10 cellular contexts compared by ENCODE assay signal in genomic region chr13:33188093-33188882, GRCh38.
DNase-seq lines count a peak whose midpoint lies in the region; ATAC-seq and TF ChIP-seq lines count a peak whose summit lies in the region.
"Had no signal": no experiment of that assay in that cellular context is flagged by ENCODE, and none has a peak within 500 bp of the region (broad histone marks: within the 10 kb centered on the region; RNA-seq: fewer than 3 reads in every experiment).

No MANE protein-coding gene starts in this region.

- no peaks in the 10 kb centered on the region for H3K36me3 ChIP-seq in gastrocnemius medialis

- peak overlapping the region; percentile 26 for H3K4me3 Mint-ChIP-seq in T-helper 2 cell treated with Interferon-gamma antibody and Interleukin-4, amounts not matched to agents 5 μg/mL and 100 μg/mL, for 36 hours
- H3K4me3 Mint-ChIP-seq: stimulated activated naive CD8-positive, alpha-beta T cell treated with anti-CD3 and anti-CD28 coated beads, Interleukin-15, Interleukin-2, amounts not matched to agents 100 ng/mL and 50 ng/mL, for 24 hours had no signal

- in situ Hi-C loops in gastrocnemius medialis (cut with MboI; ENCODE audit: low sequenced_read_pairs in 4 of 4) = no loop called here

- peak overlapping the region; percentile 21 to 68 (median 45) for H3K27ac ChIP-seq in gastrocnemius medialis

- peaks cover 20% of the 10 kb centered on the region for H3K4me1 Mint-ChIP-seq in T-helper 2 cell treated with Interferon-gamma antibody and Interleukin-4, amounts not matched to agents 5 μg/mL and 100 μg/mL, for 36 hours (ENCODE audit: low read depth)

- H3K36me3 Mint-ChIP-seq in T-helper 2 cell treated with Interferon-gamma antibody and Interleukin-4, amounts not matched to agents 5 μg/mL and 100 μg/mL, for 36 hours (ENCODE audit: low read depth) = peaks cover 1% of the 10 kb centered on the region

- peaks cover 6% of the 10 kb centered on the region for H3K9me3 Mint-ChIP-seq in T-helper 2 cell treated with Interferon-gamma antibody and Interleukin-4, amounts not matched to agents 5 μg/mL and 100 μg/mL, for 36 hours
- H3K9me3 Mint-ChIP-seq: stimulated activated naive CD8-positive, alpha-beta T cell treated with anti-CD3 and anti-CD28 coated beads, Interleukin-15, Interleukin-2, amounts not matched to agents 100 ng/mL and 50 ng/mL, for 24 hours had no signal

- H3K27ac Mint-ChIP-seq in T-helper 2 cell treated with Interferon-gamma antibody and Interleukin-4, amounts not matched to agents 5 μg/mL and 100 μg/mL, for 36 hours = peak overlapping the region; percentile 71
- H3K27ac Mint-ChIP-seq: stimulated activated naive CD8-positive, alpha-beta T cell treated with anti-CD3 and anti-CD28 coated beads, Interleukin-15, Interleukin-2, amounts not matched to agents 100 ng/mL and 50 ng/mL, for 24 hours had no signal

- no peaks in the 10 kb centered on the region for H3K27me3 Mint-ChIP-seq in T-helper 2 cell treated with Interferon-gamma antibody and Interleukin-4, amounts not matched to agents 5 μg/mL and 100 μg/mL, for 36 hours (ENCODE audit: low read depth)

- no peaks in the 10 kb centered on the region for H3K27me3 ChIP-seq in gastrocnemius medialis

- no peaks in the 10 kb centered on the region for H3K9me3 ChIP-seq in gastrocnemius medialis
- H3K9me3 ChIP-seq: mucosa of descending colon had no signal

- no peak overlapping the region for H3K4me3 ChIP-seq in gastrocnemius medialis
- H3K4me3 ChIP-seq: mucosa of descending colon had no signal

- ATAC-seq in GM19035 (IDR thresholded peaks at IDR 0.05; ENCODE audit: unreplicated experiment) (peak; percentile 65), HG02798 (IDR thresholded peaks at IDR 0.05; ENCODE audit: poor library complexity, unreplicated experiment) (peak; percentile 77), gastrocnemius medialis (no peak)
- ATAC-seq: mucosa of descending colon had no signal

- TF ChIP-seq CTCF in gastrocnemius medialis (IDR thresholded peaks at IDR 0.05 in 4 of 5, conservative IDR thresholded peaks at IDR 0.05 in 1 of 5) = no peak

- intact Hi-C loops in gastrocnemius medialis (cut with DNase I; ENCODE audit: low total_unique reads) = no loop called here

- TF ChIP-seq POLR2A in gastrocnemius medialis (IDR thresholded peaks at IDR 0.05) = no peak

- peaks cover 16 to 44% of the 10 kb centered on the region in 2 donors for H3K4me1 ChIP-seq in gastrocnemius medialis

- DNase-seq in T-helper 2 cell treated with Interferon-gamma antibody and Interleukin-4, amounts not matched to agents 5 μg/mL and 100 μg/mL, for 36 hours (ENCODE audit: low spot score) = peak; percentile 46
- DNase-seq in gastrocnemius medialis (no peak), SKM-1 treated with dmso at 0.1 percent for 144 hours (lab: John Stamatoyannopoulos, UW; ENCODE audit: unreplicated experiment) (no peak), NCI-H2029 treated with DMSO at 0.1 percent for 48 hours (lab: John Stamatoyannopoulos, UW) (no peak), NOMO-1 treated with dmso at 0.1 percent for 144 hours (lab: John Stamatoyannopoulos, UW; ENCODE audit: unreplicated experiment) (no peak)
- no peak for DNase-seq in activated CD4-positive, alpha-beta T cell treated with anti-CD3 and anti-CD28 coated beads for 1 hour
- DNase-seq: mucosa of descending colon had no signal

Comparison
In these comparisons a context has a peak if more than half of its experiments do, and no peak if none do; other contexts are left out.
1. ATAC-seq: peak in GM19035 (single experiment) and HG02798 (single experiment); none in gastrocnemius medialis (0 of 2).